In genomic region chr6:37130704-37131103, GRCh38 we compare ENCODE assay signal across 10 cellular contexts. TPM values are rescaled to one million over a fixed set of nuclear protein-coding genes. Genes with fewer than 3 reads are reported as not detected.
DNase-seq lines count a peak whose midpoint lies in the region; ATAC-seq and TF ChIP-seq lines count a peak whose summit lies in the region.
"Had no signal": no experiment of that assay in that cellular context is flagged by ENCODE, and none has a peak within 500 bp of the region (broad histone marks: within the 10 kb centered on the region; RNA-seq: fewer than 3 reads in every experiment).

No MANE protein-coding gene starts in this region.

- H4K91ac ChIP-seq in IMR-90 (ENCODE audit: insufficient read depth, low read depth, low read length) = no peak overlapping the region

- in situ Hi-C loops in IMR-90 (cut with MboI; ENCODE audit: low sequenced_read_pairs) = no loop called here

- H3K36me3 ChIP-seq in IMR-90 (ENCODE audit: control insufficient read depth, insufficient read depth, low read length) = no peaks in the 10 kb centered on the region
- H3K36me3 ChIP-seq in right atrium auricular region = no peaks in the 10 kb centered on the region

- no peak overlapping the region for H2BK5ac ChIP-seq in IMR-90 (ENCODE audit: low read depth, low read length, poor library complexity, severe bottlenecking)

- intact Hi-C loops in IMR-90 (cut with micrococcal nuclease) = no loop called here
- intact Hi-C loops in natural killer cell (cut with micrococcal nuclease) = no loop called here

- H3K14ac ChIP-seq in IMR-90 (replicated peaks; ENCODE audit: low read depth, low read length) = no peak overlapping the region

- peaks cover 23% of the 10 kb centered on the region for H3K4me1 Mint-ChIP-seq in activated T-helper 17 cell treated with anti-CD3 and anti-CD28 coated beads, Interleukin-2, amount 50 U/mL, for 72 hours
- H3K4me1 Mint-ChIP-seq in natural killer cell = peaks cover 10 to 16% of the 10 kb centered on the region in 2 donors

- H3K18ac ChIP-seq in IMR-90 (ENCODE audit: low read depth, low read length) = no peak overlapping the region; the same call in 1 of the 2 replicates

- peak overlapping the region; percentile 39; the same call in 1 of the 2 replicates for H2BK20ac ChIP-seq in IMR-90 (ENCODE audit: low read depth, low read length)

- H3K27ac ChIP-seq in IMR-90 (ENCODE audit: insufficient read depth, low read length) (no peak overlapping the region), right atrium auricular region (peak overlapping the region; percentile 82 to 93), skin epidermis (peak overlapping the region in 18 of 21 experiments; percentile 5 to 74 (median 58))

- no peak overlapping the region for H3K23ac ChIP-seq in IMR-90 (ENCODE audit: low read depth, low read length)

- TF ChIP-seq POLR2A in IMR-90 (IDR thresholded peaks at IDR 0.05; ENCODE audit: low read depth, low read length) = no peak

- POLR2A ChIA-PET in IMR-90 (lab: Charles Lee; ENCODE audit: unreplicated experiment) = no interaction called here

- BruUV-seq in IMR-90 (replicated peaks; lab: Mats Ljungman, UMichigan) = no TSS peak

- H3K9me1 ChIP-seq in IMR-90 (ENCODE audit: insufficient read depth, low read length) = peaks cover 12% of the 10 kb centered on the region

- peak overlapping the region; percentile 47 for H2AK5ac ChIP-seq in IMR-90 (ENCODE audit: low read depth, low read length)

- H3K9ac ChIP-seq in IMR-90 (ENCODE audit: low read depth, low read length) = no peak overlapping the region

- H3K4me3 ChIP-seq in IMR-90 (ENCODE audit: insufficient read depth, low read depth, low read length) (no peak overlapping the region), right atrium auricular region (no peak overlapping the region), skin epidermis (no peak overlapping the region)

- ATAC-seq in IMR-90 (ENCODE audit: low read depth) = no peak
- ATAC-seq in activated T-helper 17 cell treated with anti-CD3 and anti-CD28 coated beads, Interleukin-2, amount 50 U/mL, for 72 hours (replicated peaks) = no peak
- ATAC-seq in natural killer cell = no peak
- no peak for ATAC-seq in HG03342 (IDR thresholded peaks at IDR 0.05; ENCODE audit: unreplicated experiment)
- no peak for ATAC-seq in HG02885 (IDR thresholded peaks at IDR 0.05; ENCODE audit: poor library complexity, unreplicated experiment)

- no peak overlapping the region for H4K5ac ChIP-seq in IMR-90 (ENCODE audit: low read depth, low read length)

- H3K79me1 ChIP-seq in IMR-90 (ENCODE audit: low read depth in 1 of 2, low read length in 2 of 2) = no peaks in the 10 kb centered on the region

- dilution Hi-C loops in IMR-90 (cut with HindIII; ENCODE audit: low sequenced_read_pairs, unreplicated experiment) = no loop called here

- H3K9me3 ChIP-seq in IMR-90 (ENCODE audit: control insufficient read depth, insufficient read depth, low read length) (no peaks in the 10 kb centered on the region), right atrium auricular region (no peaks in the 10 kb centered on the region)

- no peak overlapping the region for H2AFZ ChIP-seq in IMR-90 (replicated peaks; ENCODE audit: low read length, poor library complexity)

- no peak for TF ChIP-seq CTCF in IMR-90 (conservative IDR thresholded peaks at IDR 0.05; ENCODE audit: low read depth, low read length)
- TF ChIP-seq CTCF in right atrium auricular region (IDR thresholded peaks at IDR 0.05) = no peak
- TF ChIP-seq CTCF in natural killer cell (IDR thresholded peaks at IDR 0.05) = no peak

- CTCF ChIA-PET in IMR-90 (lab: Yijun Ruan, JAX) = interaction anchor here (0.9 to 1.9 kb wide), 2 partner anchors 71 to 80 kb away, joined by 3 to 6 read pairs; no protein-coding TSS in a partner anchor

- no peak overlapping the region for H2BK120ac ChIP-seq in IMR-90 (ENCODE audit: low read depth, low read length)

- H2BK15ac ChIP-seq in IMR-90 (ENCODE audit: low read depth, low read length) = peak overlapping the region; percentile 26; the same call in 1 of the 3 replicates

- H4K20me1 ChIP-seq in IMR-90 (ENCODE audit: insufficient read depth, low read length) = peaks cover 4% of the 10 kb centered on the region; the same call in 1 of the 2 replicates

- DNase-seq in IMR-90 (peak; percentile 56), right atrium auricular region (ENCODE audit: low spot score) (peak; percentile 82), NCI-H82 (lab: John Stamatoyannopoulos, UW) (no peak), natural killer cell (no peak)
- DNase-seq: amniotic stem cell had no signal

- peak overlapping the region; percentile 31 for H3K4me3 Mint-ChIP-seq in activated T-helper 17 cell treated with anti-CD3 and anti-CD28 coated beads, Interleukin-2, amount 50 U/mL, for 72 hours
- no peak overlapping the region for H3K4me3 Mint-ChIP-seq in natural killer cell
- H3K4me3 Mint-ChIP-seq: T-helper 1 cell treated with Interleukin-12 subunit alpha and Interleukin-12 subunit beta and Interleukin-4 antibody, amounts not matched to agents 30 μg/mL and 1 μg/mL, for 36 hours had no signal

- TF ChIP-seq RAD21 in IMR-90 (IDR thresholded peaks at IDR 0.05; ENCODE audit: low read length) = no peak

- peak overlapping the region; percentile 76 for H3K27ac Mint-ChIP-seq in activated T-helper 17 cell treated with anti-CD3 and anti-CD28 coated beads, Interleukin-2, amount 50 U/mL, for 72 hours
- H3K27ac Mint-ChIP-seq in natural killer cell = no peak overlapping the region
- H3K27ac Mint-ChIP-seq: T-helper 1 cell treated with Interleukin-12 subunit alpha and Interleukin-12 subunit beta and Interleukin-4 antibody, amounts not matched to agents 30 μg/mL and 1 μg/mL, for 36 hours had no signal

- H3K27me3 ChIP-seq in IMR-90 (ENCODE audit: control insufficient read depth, insufficient read depth, low read length) (no peaks in the 10 kb centered on the region), right atrium auricular region (no peaks in the 10 kb centered on the region)

- WGBS in IMR-90 (ENCODE audit: extremely low coverage in 2 of 2, insufficient read length in 1 of 2), 2 experiments = no CpG with 5 or more reads among the region's 3 CpGs

- H3K4me1 ChIP-seq in IMR-90 (ENCODE audit: control insufficient read depth, insufficient read depth, low read length) (peaks cover 30% of the 10 kb centered on the region), right atrium auricular region (peaks cover 0 to 52% of the 10 kb centered on the region in 2 donors)

- no peak overlapping the region for H3K56ac ChIP-seq in IMR-90 (ENCODE audit: extremely low read depth, insufficient read depth, low read length)

- no peaks in the 10 kb centered on the region for H3K36me3 Mint-ChIP-seq in activated T-helper 17 cell treated with anti-CD3 and anti-CD28 coated beads, Interleukin-2, amount 50 U/mL, for 72 hours (ENCODE audit: low read depth)
- no peaks in the 10 kb centered on the region for H3K36me3 Mint-ChIP-seq in natural killer cell

- no peaks in the 10 kb centered on the region for H3K9me3 Mint-ChIP-seq in activated T-helper 17 cell treated with anti-CD3 and anti-CD28 coated beads, Interleukin-2, amount 50 U/mL, for 72 hours
- H3K9me3 Mint-ChIP-seq in natural killer cell = no peaks in the 10 kb centered on the region
- H3K9me3 Mint-ChIP-seq: T-helper 1 cell treated with Interleukin-12 subunit alpha and Interleukin-12 subunit beta and Interleukin-4 antibody, amounts not matched to agents 30 μg/mL and 1 μg/mL, for 36 hours had no signal

- H3K4ac ChIP-seq in IMR-90 (ENCODE audit: low read depth, low read length) = peak overlapping the region; percentile 34; the same call in 1 of the 2 replicates

- H4K8ac ChIP-seq in IMR-90 (ENCODE audit: low read depth in 2 of 2, low read length in 2 of 2) = 0 out of 4 replicates have a peak overlapping the region, but pooled peaks of 1 of the 2 experiments have one; percentile 9

- no peak overlapping the region for H3K4me2 ChIP-seq in IMR-90 (ENCODE audit: low read depth, low read length)

- H3K27me3 Mint-ChIP-seq in activated T-helper 17 cell treated with anti-CD3 and anti-CD28 coated beads, Interleukin-2, amount 50 U/mL, for 72 hours = no peaks in the 10 kb centered on the region
- H3K27me3 Mint-ChIP-seq in natural killer cell (ENCODE audit: low read depth in 2 of 2) = peaks cover 7 to 9% of the 10 kb centered on the region in 2 donors

- H2AK9ac ChIP-seq in IMR-90 (replicated peaks; ENCODE audit: low read depth, low read length, poor library complexity) = no peak overlapping the region

TF ChIP-seq in IMR-90, 13 proteins besides CTCF, POLR2A, EP300 and RAD21:
- peak; percentile 19; the same call in 1 of the 2 replicates for TF ChIP-seq NFE2L2 (IDR thresholded peaks at IDR 0.05; ENCODE audit: low read depth, low read length)
- TF ChIP-seq, protein P1, sequence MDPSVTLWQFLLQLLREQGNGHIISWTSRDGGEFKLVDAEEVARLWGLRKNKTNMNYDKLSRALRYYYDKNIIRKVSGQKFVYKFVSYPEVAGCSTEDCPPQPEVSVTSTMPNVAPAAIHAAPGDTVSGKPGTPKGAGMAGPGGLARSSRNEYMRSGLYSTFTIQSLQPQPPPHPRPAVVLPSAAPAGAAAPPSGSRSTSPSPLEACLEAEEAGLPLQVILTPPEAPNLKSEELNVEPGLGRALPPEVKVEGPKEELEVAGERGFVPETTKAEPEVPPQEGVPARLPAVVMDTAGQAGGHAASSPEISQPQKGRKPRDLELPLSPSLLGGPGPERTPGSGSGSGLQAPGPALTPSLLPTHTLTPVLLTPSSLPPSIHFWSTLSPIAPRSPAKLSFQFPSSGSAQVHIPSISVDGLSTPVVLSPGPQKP (IDR thresholded peaks at IDR 0.05; ENCODE audit: borderline replicate concordance, low read depth, low read length) = no peak
- TF ChIP-seq FOS (IDR thresholded peaks at IDR 0.05; ENCODE audit: low read depth, low read length) = 0 out of 2 replicates have a peak, but pooled peaks have one; percentile 9
- peak; percentile 15; the same call in 1 of the 2 replicates for TF ChIP-seq SMC3 (IDR thresholded peaks at IDR 0.05; ENCODE audit: low read depth, low read length)
- peak; percentile 96 for TF ChIP-seq CEBPB (IDR thresholded peaks at IDR 0.05; ENCODE audit: low read depth, low read length)

RNA-seq across cellular contexts. Expression of gene PIM1, which starts 39.2 kb away (rescaled TPM):
- total RNA-seq in IMR-90 (2012; rRNA removed) (6.1 and 7.2 TPM in 2 replicates), right atrium auricular region (10 to 100 TPM; 28.0 to 46.2 TPM), natural killer cell (100 to 1,000 TPM; 188 to 242 (median 215) TPM)
- 12.8 and 18.5 TPM in 2 replicates for polyA plus RNA-seq in IMR-90 (2012; rRNA removed)
- polyA plus RNA-seq in IMR-90 (2012; cell fraction: cytosol; rRNA removed) = 12.2 and 21.8 TPM in 2 replicates
- 50.1 and 73.1 TPM in 2 replicates for polyA plus RNA-seq in IMR-90 (2012; cell fraction: nucleus; rRNA removed; ENCODE audit: low replicate concordance)
- total RNA-seq in activated T-helper 17 cell treated with anti-CD3 and anti-CD28 coated beads, Interleukin-2, amount 50 U/mL, for 72 hours = 100 to 1,000 TPM; 246 to 403 TPM

Comparison
In these comparisons a context has a peak if more than half of its experiments do, and no peak if none do; other contexts are left out.
1. DNase-seq: peak in IMR-90 (single experiment) and right atrium auricular region (single experiment); none in NCI-H82 (single experiment) and natural killer cell (single experiment).